16 cellular contexts compared by ENCODE assay signal in genomic region chr9:105258225-105258737, GRCh38. TPM values are rescaled to one million over a fixed set of nuclear protein-coding genes. Genes with fewer than 3 reads are reported as not detected.
A peak's percentile ranks its signal among the peaks of the same experiment; 100 is the strongest.
DNase-seq lines count a peak whose midpoint lies in the region; ATAC-seq and TF ChIP-seq lines count a peak whose summit lies in the region.
"Had no signal": no experiment of that assay in that cellular context is flagged by ENCODE, and none has a peak within 500 bp of the region (broad histone marks: within the 10 kb centered on the region; RNA-seq: fewer than 3 reads in every experiment).

No MANE protein-coding gene starts in this region.

- H3K27ac Mint-ChIP-seq in activated T-helper 17 cell treated with anti-CD3 and anti-CD28 coated beads, Interleukin-2, amount 50 U/mL, for 72 hours, result no peak overlapping the region
- H3K27ac Mint-ChIP-seq: stimulated activated naive CD8-positive, alpha-beta T cell treated with anti-CD3 and anti-CD28 coated beads, Interleukin-15, Interleukin-2, amounts not matched to agents 100 ng/mL and 50 ng/mL, for 24 hours had no signal

- 95% methylated on average over 3 of the region's 3 CpGs for WGBS in hepatocyte (ENCODE audit: low lambda C conversion rate, missing lambda C conversion rate)

- no peaks in the 10 kb centered on the region for H3K9me3 ChIP-seq in hepatocyte (ENCODE audit: low read depth)
- H3K9me3 ChIP-seq: esophagus squamous epithelium had no signal

- H3K27me3 Mint-ChIP-seq in activated T-helper 17 cell treated with anti-CD3 and anti-CD28 coated beads, Interleukin-2, amount 50 U/mL, for 72 hours, result no peaks in the 10 kb centered on the region
- H3K27me3 Mint-ChIP-seq: stimulated activated naive CD8-positive, alpha-beta T cell treated with anti-CD3 and anti-CD28 coated beads, Interleukin-15, Interleukin-2, amounts not matched to agents 100 ng/mL and 50 ng/mL, for 24 hours had no signal

- H3K4me1 ChIP-seq in hepatocyte (ENCODE audit: insufficient read depth), result peaks cover 19% of the 10 kb centered on the region

- H3K79me2 ChIP-seq in hepatocyte, result peaks cover 91% of the 10 kb centered on the region

- H3K4me2 ChIP-seq in hepatocyte, result no peak overlapping the region

- peak; percentile 30 for ATAC-seq in GM19324 (IDR thresholded peaks at IDR 0.05; ENCODE audit: low FRiP score, unreplicated experiment)
- ATAC-seq in activated T-helper 17 cell treated with anti-CD3 and anti-CD28 coated beads, Interleukin-2, amount 50 U/mL, for 72 hours (replicated peaks), result no peak

- no peaks in the 10 kb centered on the region for H4K20me1 ChIP-seq in hepatocyte (ENCODE audit: insufficient read depth, poor library complexity, severe bottlenecking)

- no peaks in the 10 kb centered on the region for H3K27me3 ChIP-seq in hepatocyte
- H3K27me3 ChIP-seq: esophagus squamous epithelium had no signal

- H3K4me3 Mint-ChIP-seq in activated T-helper 17 cell treated with anti-CD3 and anti-CD28 coated beads, Interleukin-2, amount 50 U/mL, for 72 hours, result no peak overlapping the region
- H3K4me3 Mint-ChIP-seq: stimulated activated naive CD8-positive, alpha-beta T cell treated with anti-CD3 and anti-CD28 coated beads, Interleukin-15, Interleukin-2, amounts not matched to agents 100 ng/mL and 50 ng/mL, for 24 hours had no signal

- H3K4me3 ChIP-seq in hepatocyte, result no peak overlapping the region
- H3K4me3 ChIP-seq: esophagus squamous epithelium, GM23248 had no signal

- DNase-seq in NCI-H2029 treated with DMSO at 0.1 percent for 48 hours (lab: John Stamatoyannopoulos, UW), result peak; percentile 26
- DNase-seq in hepatocyte (ENCODE audit: low spot score), result no peak
- DNase-seq in CD1c-positive myeloid dendritic cell (ENCODE audit: extremely low spot score), result no peak
- no peak for DNase-seq in RKO (ENCODE audit: low spot score)
- DNase-seq in NCI-H524 (lab: John Stamatoyannopoulos, UW), result no peak
- DNase-seq: activated CD4-positive, alpha-beta T cell treated with anti-CD3 and anti-CD28 coated beads, Interleukin-2, amount 50 U/mL, for 1 hour; activated naive CD4-positive, alpha-beta T cell treated with anti-CD3 and anti-CD28 coated beads, Interleukin-2, amount 50 U/mL, for 16 hours; COR-L47; esophagus squamous epithelium; GDM1; GM23248; NCI-H510A had no signal

- H3K27ac ChIP-seq in C4-2B (peak overlapping the region; percentile 14; the same call in 1 of the 2 replicates), hepatocyte (peak overlapping the region; percentile 19)
- H3K27ac ChIP-seq: GM23248 had no signal

- H3K9me2 ChIP-seq in hepatocyte (replicated peaks; ENCODE audit: insufficient read depth), result no peaks in the 10 kb centered on the region

- TF ChIP-seq CTCF in C4-2B (conservative IDR thresholded peaks at IDR 0.05) (no peak), hepatocyte (IDR thresholded peaks at IDR 0.05; ENCODE audit: poor library complexity) (no peak)

- no peak overlapping the region for H2AFZ ChIP-seq in hepatocyte
- H2AFZ ChIP-seq: GM23248 had no signal

- no peaks in the 10 kb centered on the region for H3K36me3 Mint-ChIP-seq in activated T-helper 17 cell treated with anti-CD3 and anti-CD28 coated beads, Interleukin-2, amount 50 U/mL, for 72 hours (ENCODE audit: low read depth)

- peaks cover 24% of the 10 kb centered on the region for H3K4me1 Mint-ChIP-seq in activated T-helper 17 cell treated with anti-CD3 and anti-CD28 coated beads, Interleukin-2, amount 50 U/mL, for 72 hours

- H3K36me3 ChIP-seq in hepatocyte (replicated peaks; ENCODE audit: insufficient read depth, low read depth), result no peaks in the 10 kb centered on the region
- H3K36me3 ChIP-seq: esophagus squamous epithelium had no signal

- H3K9me3 Mint-ChIP-seq in activated T-helper 17 cell treated with anti-CD3 and anti-CD28 coated beads, Interleukin-2, amount 50 U/mL, for 72 hours, result no peaks in the 10 kb centered on the region
- H3K9me3 Mint-ChIP-seq: stimulated activated naive CD8-positive, alpha-beta T cell treated with anti-CD3 and anti-CD28 coated beads, Interleukin-15, Interleukin-2, amounts not matched to agents 100 ng/mL and 50 ng/mL, for 24 hours had no signal

RNA-seq across cellular contexts. Expression of gene SLC44A1, which starts 13.8 kb away (rescaled TPM):
- 62.9 and 64.9 TPM in 2 replicates for total RNA-seq in hepatocyte
- 26.4 and 31.3 TPM in 2 replicates for polyA plus RNA-seq in hepatocyte
- 1 to 10 TPM; 4.4 to 5.0 TPM for total RNA-seq in activated T-helper 17 cell treated with anti-CD3 and anti-CD28 coated beads, Interleukin-2, amount 50 U/mL, for 72 hours

Comparison
In these comparisons a context has a peak if more than half of its experiments do, and no peak if none do; other contexts are left out.
1. RNA of gene SLC44A1, which starts 13.8 kb away (total RNA-seq): 62.9 to 64.9 TPM in hepatocyte; 4.4 to 5.0 TPM in activated T-helper 17 cell treated with anti-CD3 and anti-CD28 coated beads, Interleukin-2, amount 50 U/mL, for 72 hours; every median in the first group is over 10 times any median in the second.